In the genomic region with DNA sequence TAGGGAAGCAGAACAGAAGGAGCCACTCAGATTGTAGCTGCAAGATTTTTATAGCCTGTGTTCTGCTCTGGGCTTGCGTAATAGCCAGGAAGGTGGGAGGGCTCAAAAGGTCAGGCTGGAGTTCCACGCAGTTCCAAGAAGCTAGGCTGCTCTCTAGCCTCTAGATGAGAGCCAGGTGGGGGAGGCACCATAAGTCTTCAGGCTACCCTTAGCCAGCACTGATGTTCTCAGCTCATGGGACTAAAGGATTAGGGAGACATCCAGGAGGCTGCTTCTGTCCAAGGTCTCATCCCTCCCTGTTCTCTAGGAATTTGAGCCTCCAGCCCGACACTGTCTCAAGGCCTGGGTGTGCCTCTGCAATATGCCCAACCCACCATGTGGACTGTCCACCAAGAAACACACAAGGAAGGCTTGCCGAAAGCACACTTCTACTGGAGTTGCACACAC, we compare ENCODE assay signal across 7 cellular contexts. TPM values are rescaled to one million over a fixed set of nuclear protein-coding genes. Genes with fewer than 3 reads are reported as not detected.
A peak's percentile ranks its signal among the peaks of the same experiment; 100 is the strongest.
DNase-seq lines count a peak whose midpoint lies in the region; ATAC-seq and TF ChIP-seq lines count a peak whose summit lies in the region.

No MANE protein-coding gene starts in this region.

- DNase-seq in left ventricle myocardium inferior = peak; percentile 50
- DNase-seq in sciatic nerve (ENCODE audit: low spot score) = peak; percentile 79
- DNase-seq in posterior cingulate gyrus = no peak
- no peak for DNase-seq in stimulated activated naive CD4-positive, alpha-beta T cell (lab: John Stamatoyannopoulos, UW)
- no peak for DNase-seq in DMS 273 (lab: John Stamatoyannopoulos, UW; ENCODE audit: unreplicated experiment)

- H3K27me3 ChIP-seq in HUES48 (ENCODE audit: control insufficient read depth, insufficient read depth, low read length) (no peaks in the 10 kb centered on the region), left ventricle myocardium inferior (ENCODE audit: low read depth) (no peaks in the 10 kb centered on the region)

- intact Hi-C loops in left ventricle myocardium inferior (cut with micrococcal nuclease) = no loop called here
- intact Hi-C loops in sciatic nerve (cut with DNase I) = no loop called here
- intact Hi-C loops in posterior cingulate gyrus (cut with DNase I) = no loop called here

- H3K36me3 ChIP-seq in HUES48 (ENCODE audit: control insufficient read depth, insufficient read depth, low read length) (peaks cover 25% of the 10 kb centered on the region), left ventricle myocardium inferior (peaks cover 22% of the 10 kb centered on the region)

- TF ChIP-seq CTCF in WI38 (IDR thresholded peaks at IDR 0.05; ENCODE audit: low read depth, low read length) = no peak
- no peak for TF ChIP-seq CTCF in left ventricle myocardium inferior (IDR thresholded peaks at IDR 0.05; ENCODE audit: borderline replicate concordance)

- peak; percentile 78 for ATAC-seq in sciatic nerve

- H3K9ac ChIP-seq in HUES48 (ENCODE audit: low read depth, low read length) = no peak overlapping the region

- no peaks in the 10 kb centered on the region for H3K9me3 ChIP-seq in HUES48 (ENCODE audit: control insufficient read depth, insufficient read depth, low read length)
- H3K9me3 ChIP-seq in left ventricle myocardium inferior (replicated peaks) = no peaks in the 10 kb centered on the region

- H3K4me3 ChIP-seq in HUES48 (ENCODE audit: low read depth, low read length) (0 out of 2 replicates have a peak overlapping the region, but pooled peaks have one; percentile 89), WI38 (ENCODE audit: low read depth, low read length) (peak overlapping the region; percentile 96), left ventricle myocardium inferior (peak overlapping the region; percentile 100)

- H3K27ac ChIP-seq in HUES48 (ENCODE audit: low read depth, low read length) (no peak overlapping the region), left ventricle myocardium inferior (replicated peaks) (peak overlapping the region; percentile 100)

- H3K4me1 ChIP-seq in HUES48 (ENCODE audit: control insufficient read depth, insufficient read depth, low read length) (peaks cover 9% of the 10 kb centered on the region), left ventricle myocardium inferior (peaks cover 73% of the 10 kb centered on the region)

RNA-seq across cellular contexts. Expression of a gene that starts 1.7 kb away (rescaled TPM):
- 27.5 TPM for total RNA-seq in left ventricle myocardium inferior
- total RNA-seq in sciatic nerve = 99.1 TPM

RNA-seq across cellular contexts. Expression of a gene that starts 14.4 kb away (rescaled TPM):
- 0.41 TPM for total RNA-seq in left ventricle myocardium inferior
- 54.5 TPM for total RNA-seq in sciatic nerve

RNA-seq across cellular contexts. Expression of a gene that starts 22.2 kb away (rescaled TPM):
- 318 TPM for total RNA-seq in left ventricle myocardium inferior
- 680 TPM for total RNA-seq in sciatic nerve

RNA-seq across cellular contexts. Expression of a gene that starts 39.2 kb away (rescaled TPM):
- total RNA-seq in left ventricle myocardium inferior = not detected
- 2.7 TPM for total RNA-seq in sciatic nerve

RNA-seq across cellular contexts. Expression of a gene that starts 48.4 kb away (rescaled TPM):
- total RNA-seq in left ventricle myocardium inferior (38.5 TPM), sciatic nerve (123 TPM)

Comparison
In these comparisons a context has a peak if more than half of its experiments do, and no peak if none do; other contexts are left out.
1. DNase-seq: peak in left ventricle myocardium inferior (single experiment) and sciatic nerve (single experiment); none in posterior cingulate gyrus (0 of 10), stimulated activated naive CD4-positive, alpha-beta T cell (0 of 6) and DMS 273 (single experiment).
2. RNA of a gene that starts 14.4 kb away (total RNA-seq): 54.5 TPM in sciatic nerve (single experiment); 0.41 TPM in left ventricle myocardium inferior (single experiment); every median in the first group is over 10 times any median in the second.
3. Peak in every context shown above with its lines, with median percentiles within 50 percentile points of each other: H3K4me3 ChIP-seq.